24 cellular contexts compared by ENCODE assay signal in the genomic region with DNA sequence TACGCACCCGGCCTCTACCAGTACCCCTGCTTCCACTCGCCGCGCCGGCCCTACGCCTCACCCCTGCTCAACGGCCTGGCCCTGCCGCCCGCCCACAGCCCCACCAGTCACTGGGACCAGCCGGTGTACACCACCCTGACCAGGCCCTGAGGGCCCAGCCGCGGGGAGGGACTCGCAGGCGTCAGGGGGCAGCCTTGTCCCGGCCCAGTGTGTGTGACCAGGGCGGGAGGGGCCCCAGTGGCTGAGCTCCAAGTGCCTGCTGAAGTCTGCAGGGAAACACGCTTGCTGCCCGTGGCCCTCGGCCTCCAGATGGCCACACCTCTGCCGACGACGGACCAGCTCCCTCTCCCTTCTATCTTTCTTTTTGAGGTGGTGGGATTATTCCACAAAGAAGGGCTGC.
"Had no signal": no experiment of that assay in that cellular context is flagged by ENCODE, and none has a peak within 500 bp of the region (broad histone marks: within the 10 kb centered on the region; RNA-seq: fewer than 3 reads in every experiment).

No MANE protein-coding gene starts in this region.

- H3K4me3 Mint-ChIP-seq: activated CD4-positive, alpha-beta memory T cell treated with anti-CD3 and anti-CD28 coated beads for 36 hours; activated naive CD8-positive, alpha-beta T cell treated with anti-CD3 and anti-CD28 coated beads for 36 hours; T-cell; WTC11 had no signal

- H3K9me3 ChIP-seq: gastrocnemius medialis, heart right ventricle, neutrophil, testis, upper lobe of left lung had no signal

- DNase-seq: activated CD4-positive, alpha-beta memory T cell treated with anti-CD3 and anti-CD28 coated beads for 36 hours; activated CD4-positive, alpha-beta T cell treated with anti-CD3 and anti-CD28 coated beads for 4 hours; activated naive CD8-positive, alpha-beta T cell treated with anti-CD3 and anti-CD28 coated beads for 36 hours; activated T-cell treated with anti-CD3 and anti-CD28 coated beads for 4 hours; aorta; brain microvascular endothelial cell; cerebellar nuclear complex; effector CD8-positive, alpha-beta T cell; gastrocnemius medialis; heart right ventricle; left cardiac atrium; mesendoderm; naive thymus-derived CD8-positive, alpha-beta T cell; retina; stimulated activated CD4-positive, alpha-beta T cell treated with anti-CD3 and anti-CD28 coated beads, Interleukin-12 subunit alpha, Interleukin-12 subunit beta, amount 100 ng/mL, for 4 hours; stimulated activated CD4-positive, alpha-beta T cell treated with anti-CD3 and anti-CD28 coated beads, Interleukin-1b, Interleukin-23, amount 100 ng/mL, for 48 hours; stimulated activated CD8-positive, alpha-beta memory T cell treated with anti-CD3 and anti-CD28 coated beads, Interleukin-4, amount 100 ng/mL, for 48 hours; stimulated activated naive CD4-positive, alpha-beta T cell; T-cell; testis had no signal

- H3K27me3 Mint-ChIP-seq: T-cell had no signal

- H3K27ac Mint-ChIP-seq: activated CD4-positive, alpha-beta memory T cell treated with anti-CD3 and anti-CD28 coated beads for 36 hours; activated naive CD8-positive, alpha-beta T cell treated with anti-CD3 and anti-CD28 coated beads for 36 hours; T-cell; WTC11 had no signal

- ATAC-seq: esophagus mucosa; gastrocnemius medialis; heart right ventricle; left cardiac atrium; naive thymus-derived CD8-positive, alpha-beta T cell; T-cell; WTC11 had no signal

- H3K36me3 Mint-ChIP-seq: activated CD4-positive, alpha-beta memory T cell treated with anti-CD3 and anti-CD28 coated beads for 36 hours; activated naive CD8-positive, alpha-beta T cell treated with anti-CD3 and anti-CD28 coated beads for 36 hours; naive thymus-derived CD8-positive, alpha-beta T cell; T-cell; WTC11 had no signal

- H3K9me3 Mint-ChIP-seq: activated CD4-positive, alpha-beta memory T cell treated with anti-CD3 and anti-CD28 coated beads for 36 hours; activated naive CD8-positive, alpha-beta T cell treated with anti-CD3 and anti-CD28 coated beads for 36 hours; T-cell; WTC11 had no signal

- H3K4me3 ChIP-seq: gastrocnemius medialis, heart right ventricle, testis, upper lobe of left lung had no signal

- H3K27ac ChIP-seq: brain microvascular endothelial cell, gastrocnemius medialis, heart right ventricle, neutrophil, testis, upper lobe of left lung had no signal

- H3K27me3 ChIP-seq: testis had no signal

- H3K36me3 ChIP-seq: brain microvascular endothelial cell, gastrocnemius medialis, heart right ventricle, neutrophil, upper lobe of left lung had no signal
